8 cellular contexts compared by ENCODE assay signal in the genomic region with DNA sequence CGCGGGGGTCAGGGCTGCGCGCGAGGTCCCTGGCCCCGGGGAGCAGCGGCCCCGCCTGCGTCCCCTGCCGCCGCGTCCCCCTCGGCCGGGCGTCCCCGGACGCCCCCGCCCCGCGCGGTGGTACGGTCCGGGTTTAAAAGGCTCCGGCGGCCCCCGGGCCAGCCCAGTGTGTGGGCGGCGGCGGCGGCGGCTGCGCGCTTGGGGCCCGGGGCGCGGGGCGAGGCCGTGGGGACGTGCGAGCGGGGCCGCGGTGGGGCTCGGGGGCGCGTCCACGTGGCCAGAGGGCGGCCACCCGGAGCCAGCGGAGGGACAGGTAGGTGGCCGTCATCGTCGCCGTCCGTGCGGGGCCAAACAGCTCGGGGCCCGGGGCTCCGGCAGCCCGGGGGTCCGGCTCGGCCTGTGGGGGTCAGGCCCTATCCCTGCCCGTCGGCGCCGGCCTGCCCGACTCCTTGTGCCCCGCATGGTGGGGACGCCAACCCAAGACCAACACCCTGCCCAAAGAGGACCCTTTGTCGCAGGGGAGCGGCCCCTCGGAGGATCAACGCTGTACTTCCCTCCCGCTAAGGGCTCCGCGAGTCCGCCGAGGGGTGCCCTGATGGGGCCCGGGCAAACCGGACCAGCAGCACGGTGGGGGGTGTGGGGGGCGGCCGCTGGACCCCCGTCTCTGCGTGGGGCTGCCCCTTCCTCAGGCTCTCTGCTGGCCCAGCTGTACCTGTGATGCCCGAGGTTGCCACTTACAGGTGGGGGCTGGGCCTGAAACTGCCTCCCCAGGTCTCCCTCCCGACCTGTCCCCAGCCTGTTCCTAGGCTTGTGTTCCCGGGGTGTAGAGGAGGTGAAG.
DNase-seq lines count a peak whose midpoint lies in the region; ATAC-seq and TF ChIP-seq lines count a peak whose summit lies in the region.

A gene (plus strand): TSS at position 166 of the 838 bp plus-strand sequence. CDS start 1,903 bp downstream, outside the sequence.

- no peaks in the 10 kb centered on the region for H3K9me3 Mint-ChIP-seq in central memory CD8-positive, alpha-beta T cell

- H3K27me3 Mint-ChIP-seq in central memory CD8-positive, alpha-beta T cell: no peaks in the 10 kb centered on the region

- peak; percentile 80 for DNase-seq in AG08396 (ENCODE audit: low spot score)
- peak; percentile 43 to 54 for DNase-seq in central memory CD8-positive, alpha-beta T cell (ENCODE audit: low spot score in 2 of 2)
- peak; percentile 70 for DNase-seq in left kidney (ENCODE audit: low read depth, low spot score)
- DNase-seq in stimulated activated CD4-positive, alpha-beta T cell treated with anti-CD3 and anti-CD28 coated beads, Interleukin-2, amount 100 ng/mL, for 48 hours: peak; percentile 48 to 58
- no peak for DNase-seq in HuH-7.5 (ENCODE audit: low spot score)

- ATAC-seq in HG03521 (IDR thresholded peaks at IDR 0.05; ENCODE audit: unreplicated experiment): peak; percentile 46
- peak; percentile 79 for ATAC-seq in central memory CD8-positive, alpha-beta T cell (replicated peaks; ENCODE audit: extremely low read depth, poor library complexity, severe bottlenecking)

- peak within 1 kb of the TSS; percentile 99 for H3K4me3 Mint-ChIP-seq in central memory CD8-positive, alpha-beta T cell

- TF ChIP-seq POLR2A in GM19099 (IDR thresholded peaks at IDR 0.05; ENCODE audit: extremely low read depth, insufficient read length, low read depth): peak; percentile 78

- no peak for TF ChIP-seq CTCF in WI38 (IDR thresholded peaks at IDR 0.05; ENCODE audit: low read depth, low read length)

- H3K27ac Mint-ChIP-seq in central memory CD8-positive, alpha-beta T cell (ENCODE audit: low read depth): peak within 1 kb of the TSS; percentile 97

- peaks cover 18% of the 10 kb centered on the region for H3K4me1 Mint-ChIP-seq in central memory CD8-positive, alpha-beta T cell

- peaks cover 9% of the 10 kb centered on the region for H3K36me3 Mint-ChIP-seq in central memory CD8-positive, alpha-beta T cell (ENCODE audit: insufficient read depth)

- H3K4me3 ChIP-seq in WI38 (ENCODE audit: low read depth, low read length): peak within 1 kb of the TSS; percentile 76
